Comparison of ENCODE assay signal across 23 cellular contexts in the genomic region with DNA sequence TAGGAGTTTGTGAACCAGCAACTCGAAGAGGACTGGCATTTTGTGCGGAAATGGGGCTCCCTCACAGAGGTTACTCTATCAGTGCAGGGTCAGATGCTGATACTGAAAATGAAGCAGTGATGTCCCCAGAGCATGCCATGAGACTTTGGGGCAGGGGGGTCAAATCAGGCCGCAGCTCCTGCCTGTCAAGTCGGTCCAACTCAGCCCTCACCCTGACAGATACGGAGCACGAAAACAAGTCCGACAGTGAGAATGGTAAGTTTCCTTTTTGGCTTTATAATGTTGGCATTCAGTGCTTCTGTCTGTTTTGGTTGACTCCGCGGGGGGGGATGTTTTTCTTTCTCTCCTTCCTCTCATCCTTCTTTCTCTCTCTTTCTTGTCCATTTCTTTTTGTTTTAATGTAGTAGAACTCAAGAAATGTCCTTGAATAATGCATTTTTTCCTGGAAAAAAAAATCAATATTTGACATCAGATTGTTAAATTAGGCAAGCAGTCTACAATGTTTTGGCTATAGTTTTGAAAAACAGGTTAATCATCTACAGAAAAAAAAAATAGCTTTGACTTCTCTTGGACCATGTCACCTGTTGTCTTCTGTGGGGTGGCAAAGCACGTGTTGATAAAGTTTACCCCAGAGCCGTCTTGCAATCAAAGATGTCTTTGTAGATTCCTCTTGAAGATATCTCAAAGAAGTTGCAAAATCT.
DNase-seq lines count a peak whose midpoint lies in the region; ATAC-seq and TF ChIP-seq lines count a peak whose summit lies in the region.
"Had no signal": no experiment of that assay in that cellular context is flagged by ENCODE, and none has a peak within 500 bp of the region (broad histone marks: within the 10 kb centered on the region; RNA-seq: fewer than 3 reads in every experiment).

No MANE protein-coding gene starts in this region.

- H3K4me3 Mint-ChIP-seq in nephron, result no peak overlapping the region

- peak overlapping the region in 2 of 3 experiments; percentile 67 to 87 for H3K27ac Mint-ChIP-seq in nephron

- no peaks in the 10 kb centered on the region for H3K9me3 ChIP-seq in body of pancreas
- H3K9me3 ChIP-seq: HAP-1 had no signal

- no peaks in the 10 kb centered on the region for H3K36me3 Mint-ChIP-seq in nephron (ENCODE audit: low read depth)

- peak; percentile 13 for DNase-seq in DMS79 (lab: John Stamatoyannopoulos, UW)
- no peak for DNase-seq in DMS79 treated with DMSO at 0.1 percent for 48 hours (lab: John Stamatoyannopoulos, UW)
- DNase-seq in body of pancreas, result peak in 3 of 4 donors; percentile 41 to 55 (median 50)
- peak; percentile 23 for DNase-seq in retina
- DNase-seq in stimulated activated CD4-positive, alpha-beta T cell treated with anti-CD3 and anti-CD28 coated beads, Interleukin-12 subunit alpha, Interleukin-12 subunit beta, amount 100 ng/mL, for 4 hours, result no peak
- DNase-seq in activated CD4-positive, alpha-beta T cell treated with anti-CD3 and anti-CD28 coated beads for 48 hours, result no peak
- no peak for DNase-seq in HuH-7.5 (ENCODE audit: low spot score)
- DNase-seq: GDM1, GOT3, NCI-H1092, NCI-H1417 treated with DMSO at 0.1 percent for 48 hours, NCI-H1694 treated with DMSO at 0.1 percent for 48 hours, NCI-H2081, NCI-H226, NCI-H510A, NCI-H69, SHP77 treated with DMSO at 0.1 percent for 48 hours had no signal

- H3K4me1 ChIP-seq in body of pancreas, result peaks cover 29% of the 10 kb centered on the region

- H3K27me3 Mint-ChIP-seq in nephron (ENCODE audit: low read depth), result peaks cover 5% of the 10 kb centered on the region

- no peaks in the 10 kb centered on the region for H3K27me3 ChIP-seq in body of pancreas

- TF ChIP-seq CTCF in body of pancreas (IDR thresholded peaks at IDR 0.05) (no peak), nephron (IDR thresholded peaks at IDR 0.05; ENCODE audit: unreplicated experiment in 3 of 3) (no peak)

- intact Hi-C loops in body of pancreas (cut with DNase I), result no loop called here

- H3K27ac ChIP-seq in body of pancreas, result peak overlapping the region in 3 of 4 donors; percentile 14 to 50 (median 46)
- H3K27ac ChIP-seq: 22Rv1, RWPE1, SK-N-MC had no signal

- no peaks in the 10 kb centered on the region for H3K9me3 Mint-ChIP-seq in nephron

- no peaks in the 10 kb centered on the region for H3K36me3 ChIP-seq in body of pancreas (replicated peaks in 1 of 2; ENCODE audit: insufficient read depth in 1 of 2, low read depth in 2 of 2)
- H3K36me3 ChIP-seq: HAP-1 had no signal

- H3K4me3 ChIP-seq in body of pancreas, result no peak overlapping the region
- H3K4me3 ChIP-seq: GM12878, HAP-1, SK-N-MC had no signal

- TF ChIP-seq POLR2A in body of pancreas (IDR thresholded peaks at IDR 0.05), result no peak

- ATAC-seq in body of pancreas, result peak; percentile 88
- ATAC-seq: GM12878 had no signal

- WGBS in body of pancreas, 2 donors, result 7 to 14% methylated on average over 11 of the region's 11 CpGs

- H3K4me1 Mint-ChIP-seq in nephron, result peaks cover 25% of the 10 kb centered on the region

Comparison
In these comparisons a context has a peak if more than half of its experiments do, and no peak if none do; other contexts are left out.
1. DNase-seq: peak in DMS79 (single experiment), body of pancreas (3 of 4) and retina (single experiment); none in DMS79 treated with DMSO at 0.1 percent for 48 hours (single experiment), stimulated activated CD4-positive, alpha-beta T cell treated with anti-CD3 and anti-CD28 coated beads, Interleukin-12 subunit alpha, Interleukin-12 subunit beta, amount 100 ng/mL, for 4 hours (single experiment), activated CD4-positive, alpha-beta T cell treated with anti-CD3 and anti-CD28 coated beads for 48 hours (single experiment) and HuH-7.5 (single experiment).